ENCODE assay signal across 30 cellular contexts in the genomic region with DNA sequence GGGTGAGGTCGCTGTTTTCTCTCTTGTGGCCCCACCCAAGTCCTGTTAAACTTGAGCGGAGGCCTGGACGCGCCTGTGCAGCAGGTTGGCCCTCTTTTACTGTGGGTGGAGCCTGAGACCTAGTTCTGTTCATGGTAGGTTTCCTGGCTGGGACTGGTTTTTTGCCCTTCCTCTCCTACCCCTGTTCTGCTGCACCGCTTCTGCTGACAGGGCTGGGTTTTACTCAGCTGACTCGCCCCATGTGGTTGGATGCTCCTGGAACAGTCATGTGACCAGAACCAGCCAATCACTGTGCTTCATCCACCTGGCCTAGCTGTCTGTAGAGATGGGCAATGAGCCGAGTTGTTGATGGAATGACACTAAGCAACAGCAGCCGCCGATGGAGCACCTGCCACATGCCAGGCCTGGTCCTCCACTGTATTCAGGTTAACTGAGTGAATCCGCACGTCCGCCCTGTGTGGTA.
DNase-seq lines count a peak whose midpoint lies in the region; ATAC-seq and TF ChIP-seq lines count a peak whose summit lies in the region.
"Had no signal": no experiment of that assay in that cellular context is flagged by ENCODE, and none has a peak within 500 bp of the region (broad histone marks: within the 10 kb centered on the region; RNA-seq: fewer than 3 reads in every experiment).

No MANE protein-coding gene starts in this region.

- DNase-seq in cardiac septum (ENCODE audit: low spot score) (peak; percentile 59), Right ventricle myocardium inferior (ENCODE audit: missing footprints) (no peak), RWPE2 (ENCODE audit: low spot score) (peak; percentile 79), SK-N-DZ (ENCODE audit: low spot score) (no peak), NCI-H1105 (lab: John Stamatoyannopoulos, UW) (no peak)
- no peak for DNase-seq in activated CD4-positive, alpha-beta memory T cell treated with anti-CD3 and anti-CD28 coated beads for 36 hours
- DNase-seq: activated CD4-positive, alpha-beta T cell treated with anti-CD3 and anti-CD28 coated beads for 1 hour; activated CD8-positive, alpha-beta T cell treated with anti-CD3 and anti-CD28 coated beads, Interleukin-2, amount 10 ng/mL, durations not matched to agents 7 days and 5 days; activated naive CD4-positive, alpha-beta T cell treated with anti-CD3 and anti-CD28 coated beads for 36 hours; adrenal gland; AML-193; EL; H7; hypothalamus; immature natural killer cell; Kasumi-1; left colon; NCI-H146; NCI-H2107; NCI-H446 treated with DMSO at 0.1 percent for 48 hours; stimulated activated naive CD4-positive, alpha-beta T cell treated with Interleukin-2 at 50 U/mL for 16 hours; T-helper 2 cell; upper lobe of right lung had no signal

- no peak overlapping the region for H3K27ac ChIP-seq in RWPE2 (ENCODE audit: poor library complexity, severe bottlenecking)
- H3K27ac ChIP-seq: adrenal gland, skin epidermis, suprapubic skin, upper lobe of right lung had no signal

- no peaks in the 10 kb centered on the region for H3K9me3 ChIP-seq in RWPE2 (ENCODE audit: severe bottlenecking)
- H3K9me3 ChIP-seq: adrenal gland, suprapubic skin, upper lobe of right lung had no signal

- CTCF ChIA-PET in activated CD4-positive, alpha-beta memory T cell treated with anti-CD3 and anti-CD28 coated beads for 36 hours (lab: Charles Lee): no interaction called here

- H3K9me3 Mint-ChIP-seq in activated CD4-positive, alpha-beta memory T cell treated with anti-CD3 and anti-CD28 coated beads for 36 hours: no peaks in the 10 kb centered on the region

- no peaks in the 10 kb centered on the region for H3K4me1 Mint-ChIP-seq in activated CD4-positive, alpha-beta memory T cell treated with anti-CD3 and anti-CD28 coated beads for 36 hours (ENCODE audit: low read depth)
- H3K4me1 Mint-ChIP-seq: CD4-positive, CD25-positive, alpha-beta regulatory T cell; immature natural killer cell had no signal

- H3K36me3 ChIP-seq in RWPE2 (ENCODE audit: low read depth): no peaks in the 10 kb centered on the region; the same call in 1 of the 2 replicates
- H3K36me3 ChIP-seq: adrenal gland, suprapubic skin, upper lobe of right lung had no signal

- ATAC-seq in Right ventricle myocardium inferior (no peak), RWPE2 (ENCODE audit: low read depth) (peak; percentile 35), esophagus mucosa (peak; percentile 96), HG02798 (IDR thresholded peaks at IDR 0.05; ENCODE audit: poor library complexity, unreplicated experiment) (no peak)
- ATAC-seq: activated CD8-positive, alpha-beta T cell treated with anti-CD3 and anti-CD28 coated beads, Interleukin-2, amount 10 ng/mL, durations not matched to agents 7 days and 5 days; GM12878; left colon; upper lobe of right lung had no signal

- intact Hi-C loops in cardiac septum (cut with DNase I): no loop called here
- intact Hi-C loops in Right ventricle myocardium inferior (cut with DNase I): no loop called here
- intact Hi-C loops in activated CD4-positive, alpha-beta memory T cell treated with anti-CD3 and anti-CD28 coated beads for 36 hours (cut with micrococcal nuclease): no loop called here

- no peak overlapping the region for H3K4me3 ChIP-seq in RWPE2 (ENCODE audit: severe bottlenecking)
- H3K4me3 ChIP-seq: adrenal gland, GM12878, skin epidermis, suprapubic skin, upper lobe of right lung had no signal

- H3K27ac Mint-ChIP-seq in activated CD4-positive, alpha-beta memory T cell treated with anti-CD3 and anti-CD28 coated beads for 36 hours: no peak overlapping the region
- H3K27ac Mint-ChIP-seq: activated CD8-positive, alpha-beta T cell treated with anti-CD3 and anti-CD28 coated beads, Interleukin-2, amount 10 ng/mL, durations not matched to agents 7 days and 5 days; activated naive CD4-positive, alpha-beta T cell treated with anti-CD3 and anti-CD28 coated beads for 36 hours; CD4-positive, CD25-positive, alpha-beta regulatory T cell; immature natural killer cell; nephron had no signal

- H3K36me3 Mint-ChIP-seq in activated CD4-positive, alpha-beta memory T cell treated with anti-CD3 and anti-CD28 coated beads for 36 hours: no peaks in the 10 kb centered on the region
- H3K36me3 Mint-ChIP-seq: CD4-positive, CD25-positive, alpha-beta regulatory T cell; immature natural killer cell had no signal

- no peak for TF ChIP-seq CTCF in RWPE2 (IDR thresholded peaks at IDR 0.05; ENCODE audit: poor library complexity, severe bottlenecking)

- H3K27me3 ChIP-seq in RWPE2 (ENCODE audit: insufficient read depth, poor library complexity, severe bottlenecking): no peaks in the 10 kb centered on the region
- H3K27me3 ChIP-seq: adrenal gland, upper lobe of right lung had no signal

- POLR2A ChIA-PET in activated CD4-positive, alpha-beta memory T cell treated with anti-CD3 and anti-CD28 coated beads for 36 hours (lab: Charles Lee): no interaction called here

- no peak overlapping the region for H3K4me3 Mint-ChIP-seq in activated CD4-positive, alpha-beta memory T cell treated with anti-CD3 and anti-CD28 coated beads for 36 hours
- H3K4me3 Mint-ChIP-seq: activated CD8-positive, alpha-beta T cell treated with anti-CD3 and anti-CD28 coated beads, Interleukin-2, amount 10 ng/mL, durations not matched to agents 7 days and 5 days; activated naive CD4-positive, alpha-beta T cell treated with anti-CD3 and anti-CD28 coated beads for 36 hours; CD4-positive, CD25-positive, alpha-beta regulatory T cell; immature natural killer cell; nephron had no signal

- H3K4me1 ChIP-seq in RWPE2 (ENCODE audit: insufficient read depth, poor library complexity, severe bottlenecking): peaks cover 3% of the 10 kb centered on the region
- H3K4me1 ChIP-seq: adrenal gland, suprapubic skin, upper lobe of right lung had no signal

- H3K27me3 Mint-ChIP-seq in activated CD4-positive, alpha-beta memory T cell treated with anti-CD3 and anti-CD28 coated beads for 36 hours: peaks cover 5% of the 10 kb centered on the region
- H3K27me3 Mint-ChIP-seq: CD4-positive, CD25-positive, alpha-beta regulatory T cell had no signal

Comparison
In these comparisons a context has a peak if more than half of its experiments do, and no peak if none do; other contexts are left out.
1. DNase-seq: peak in cardiac septum (single experiment) and RWPE2 (single experiment); none in Right ventricle myocardium inferior (single experiment), SK-N-DZ (single experiment), NCI-H1105 (single experiment) and activated CD4-positive, alpha-beta memory T cell treated with anti-CD3 and anti-CD28 coated beads for 36 hours (single experiment).
2. ATAC-seq: peak in RWPE2 (single experiment) and esophagus mucosa (single experiment); none in Right ventricle myocardium inferior (single experiment) and HG02798 (single experiment).